Comparison of ENCODE assay signal across 8 cellular contexts in genomic region chr7:128883622-128884549, GRCh38. TPM values are rescaled to one million over a fixed set of nuclear protein-coding genes. Genes with fewer than 3 reads are reported as not detected.
DNase-seq lines count a peak whose midpoint lies in the region; ATAC-seq, FAIRE-seq and TF ChIP-seq lines count a peak whose summit lies in the region.

No MANE protein-coding gene starts in this region.

- no peak overlapping the region for H3K9ac ChIP-seq in Loucy (ENCODE audit: low read depth, low read length, poor library complexity, severe bottlenecking)

- H2AFZ ChIP-seq in Loucy (ENCODE audit: low read length), result no peak overlapping the region

- TF ChIP-seq CTCF in Loucy (conservative IDR thresholded peaks at IDR 0.05; ENCODE audit: low read length), result peak; percentile 88

- ATAC-seq in GM21526 (IDR thresholded peaks at IDR 0.05; ENCODE audit: low FRiP score, unreplicated experiment), result peak; percentile 54

- H3K4me1 ChIP-seq in Loucy (ENCODE audit: insufficient read depth, low read length, poor library complexity, severe bottlenecking) (no peaks in the 10 kb centered on the region), SJSA1 (replicated peaks) (no peaks in the 10 kb centered on the region)

- H3K79me2 ChIP-seq in Loucy (ENCODE audit: insufficient read depth, low read length), result no peaks in the 10 kb centered on the region

- no peaks in the 10 kb centered on the region for H3K9me3 ChIP-seq in Loucy (ENCODE audit: insufficient read depth, low read depth, low read length)
- H3K9me3 ChIP-seq in SJSA1 (replicated peaks), result no peaks in the 10 kb centered on the region

- no peaks in the 10 kb centered on the region for H4K20me1 ChIP-seq in Loucy (ENCODE audit: insufficient read depth, low read length, poor library complexity, severe bottlenecking)

- H3K9me2 ChIP-seq in Loucy (replicated peaks; ENCODE audit: low read depth, low read length), result no peaks in the 10 kb centered on the region

- no peak overlapping the region for H3K4me3 ChIP-seq in Loucy (ENCODE audit: low read length, poor library complexity, severe bottlenecking)
- H3K4me3 ChIP-seq in SJSA1, result no peak overlapping the region

- no peaks in the 10 kb centered on the region for H3F3A ChIP-seq in Loucy (ENCODE audit: low read depth)

- no peak overlapping the region for H3K4me2 ChIP-seq in Loucy (ENCODE audit: low read depth, low read length, poor library complexity, severe bottlenecking)

- FAIRE-seq in urothelium cell line (lab: Jason Lieb, UNC), result no peak

- no peak overlapping the region for H3K27ac ChIP-seq in SJSA1

- H3K27me3 ChIP-seq in Loucy (ENCODE audit: insufficient read depth, low read length, poor library complexity, severe bottlenecking) (no peaks in the 10 kb centered on the region), SJSA1 (replicated peaks) (no peaks in the 10 kb centered on the region)

- peak; percentile 91 for DNase-seq in D341Med (ENCODE audit: low spot score)
- peak; percentile 69 to 82 for DNase-seq in SJSA1 (ENCODE audit: low read depth in 1 of 2, low spot score in 2 of 2)
- peak; percentile 58 for DNase-seq in activated gamma-delta T cell (lab: John Stamatoyannopoulos, UW)
- DNase-seq in globus pallidus (ENCODE audit: low spot score), result peak; percentile 48
- DNase-seq in posterior cingulate gyrus, result peak; percentile 72 to 97 (median 86)
- DNase-seq in urothelium cell line (ENCODE audit: low spot score), result peak; percentile 83

- intact Hi-C loops in posterior cingulate gyrus (cut with DNase I), result loop anchor here (2.0 to 5.0 kb wide), 4 partner anchors 92 to 457 kb away; partner anchors contain the start of genes CCDC136 and METTL2B

- H3K36me3 ChIP-seq in Loucy (ENCODE audit: insufficient read depth, low read length) (no peaks in the 10 kb centered on the region), SJSA1 (no peaks in the 10 kb centered on the region)

RNA-seq across cellular contexts. Expression of gene ATP6V1F, which starts 21.2 kb away (rescaled TPM):
- total RNA-seq in SJSA1 (2014; rRNA removed; shearing (Covaris generic)), result 53.6 and 96.2 TPM in 2 replicates

RNA-seq across cellular contexts. Expression of gene KCP, which starts 26.6 kb away (rescaled TPM):
- total RNA-seq in SJSA1 (2014; rRNA removed; shearing (Covaris generic)), result not detected in 2 replicates

RNA-seq across cellular contexts. Expression of gene FLNC, which starts 53.7 kb away (rescaled TPM):
- total RNA-seq in SJSA1 (2014; rRNA removed; shearing (Covaris generic)), result 56.8 and 84.7 TPM in 2 replicates

RNA-seq across cellular contexts. Expression of gene IRF5, which starts 53.8 kb away (rescaled TPM):
- total RNA-seq in SJSA1 (2014; rRNA removed; shearing (Covaris generic)), result 0.08 TPM in 1 of 2 replicates, not detected in the other
